In genomic region chr4:2042207-2042946, GRCh38 we compare ENCODE assay signal across 9 cellular contexts. TPM values are rescaled to one million over a fixed set of nuclear protein-coding genes. Genes with fewer than 3 reads are reported as not detected.
A peak's percentile ranks its signal among the peaks of the same experiment; 100 is the strongest.
DNase-seq lines count a peak whose midpoint lies in the region; ATAC-seq, FAIRE-seq and TF ChIP-seq lines count a peak whose summit lies in the region.
"Had no signal": no experiment of that assay in that cellular context is flagged by ENCODE, and none has a peak within 500 bp of the region (broad histone marks: within the 10 kb centered on the region; RNA-seq: fewer than 3 reads in every experiment).

No MANE protein-coding gene starts in this region.

- POLR2A ChIA-PET in HepG2 (lab: Yijun Ruan, JAX): no interaction called here

- no peak for FAIRE-seq in HepG2 (lab: Jason Lieb, UNC)

- H3K4me1 Mint-ChIP-seq in HFFc6 (ENCODE audit: low read depth): no peaks in the 10 kb centered on the region; the same call in 1 of the 2 replicates
- H3K4me1 Mint-ChIP-seq in T-helper 1 cell treated with Interleukin-12 subunit alpha and Interleukin-12 subunit beta and Interleukin-4 antibody, amounts not matched to agents 30 μg/mL and 1 μg/mL, for 36 hours (ENCODE audit: low read depth): peaks cover 4% of the 10 kb centered on the region
- H3K4me1 Mint-ChIP-seq in central memory CD8-positive, alpha-beta T cell: no peaks in the 10 kb centered on the region
- H3K4me1 Mint-ChIP-seq in stimulated activated naive CD8-positive, alpha-beta T cell treated with anti-CD3 and anti-CD28 coated beads, Interleukin-15, amount 100 ng/mL, for 72 hours: peaks cover 11% of the 10 kb centered on the region

- H3K4me3 Mint-ChIP-seq in HFFc6: peak overlapping the region; percentile 87
- H3K4me3 Mint-ChIP-seq in T-helper 1 cell treated with Interleukin-12 subunit alpha and Interleukin-12 subunit beta and Interleukin-4 antibody, amounts not matched to agents 30 μg/mL and 1 μg/mL, for 36 hours: peak overlapping the region; percentile 71
- peak overlapping the region; percentile 78 for H3K4me3 Mint-ChIP-seq in central memory CD8-positive, alpha-beta T cell
- H3K4me3 Mint-ChIP-seq in stimulated activated naive CD8-positive, alpha-beta T cell treated with anti-CD3 and anti-CD28 coated beads, Interleukin-15, amount 100 ng/mL, for 72 hours: peak overlapping the region; percentile 79 to 84

- in situ Hi-C loops in HepG2 (cut with HindIII; ENCODE audit: extremely low pct_ligation_motif_present, low pct_unique_long_range_greater_than_20kb): no loop called here

- no peaks in the 10 kb centered on the region for H3K79me2 ChIP-seq in HepG2 (ENCODE audit: insufficient read depth, low read length)

- peaks cover 6% of the 10 kb centered on the region for H3K4me1 ChIP-seq in HepG2 (ENCODE audit: insufficient read depth, low read length)

- H4K20me1 ChIP-seq in HepG2 (ENCODE audit: insufficient read depth, low read length): no peaks in the 10 kb centered on the region

- no peaks in the 10 kb centered on the region for H3K36me3 Mint-ChIP-seq in HFFc6 (ENCODE audit: low read depth)
- no peaks in the 10 kb centered on the region for H3K36me3 Mint-ChIP-seq in T-helper 1 cell treated with Interleukin-12 subunit alpha and Interleukin-12 subunit beta and Interleukin-4 antibody, amounts not matched to agents 30 μg/mL and 1 μg/mL, for 36 hours (ENCODE audit: low read depth)
- H3K36me3 Mint-ChIP-seq in central memory CD8-positive, alpha-beta T cell (ENCODE audit: insufficient read depth): peaks cover 6% of the 10 kb centered on the region

- H3K27me3 ChIP-seq in HepG2 (ENCODE audit: control insufficient read depth in 1 of 2, insufficient read depth in 2 of 2, low read length in 2 of 2): peaks cover 6 to 16% of the 10 kb centered on the region in 2 experiments

- H3K9ac ChIP-seq in HepG2 (ENCODE audit: insufficient read depth, low read depth, low read length): no peak overlapping the region
- H3K9ac ChIP-seq: KMS-11 had no signal

- WGBS in HepG2 (ENCODE audit: low lambda C conversion rate): 8% methylated on average over 3 of the region's 80 CpGs

- no peak for TF ChIP-seq POLR2A in HepG2 (IDR thresholded peaks at IDR 0.05; ENCODE audit: insufficient read depth in 1 of 2, low read depth in 2 of 2, low read length in 2 of 2)

- peak; percentile 61 for ATAC-seq in central memory CD8-positive, alpha-beta T cell (replicated peaks; ENCODE audit: extremely low read depth, poor library complexity, severe bottlenecking)
- ATAC-seq in HepG2 (peak; percentile 52), GM18868 (IDR thresholded peaks at IDR 0.05; ENCODE audit: unreplicated experiment) (no peak)
- ATAC-seq in stimulated activated naive CD8-positive, alpha-beta T cell treated with anti-CD3 and anti-CD28 coated beads, Interleukin-15, amount 100 ng/mL, for 72 hours: peak; percentile 59

- H3K27me3 Mint-ChIP-seq in HFFc6 (ENCODE audit: insufficient read depth): peaks cover 13% of the 10 kb centered on the region
- peaks cover 26% of the 10 kb centered on the region for H3K27me3 Mint-ChIP-seq in T-helper 1 cell treated with Interleukin-12 subunit alpha and Interleukin-12 subunit beta and Interleukin-4 antibody, amounts not matched to agents 30 μg/mL and 1 μg/mL, for 36 hours (ENCODE audit: low read depth)
- peaks cover 32% of the 10 kb centered on the region for H3K27me3 Mint-ChIP-seq in central memory CD8-positive, alpha-beta T cell
- H3K27me3 Mint-ChIP-seq in stimulated activated naive CD8-positive, alpha-beta T cell treated with anti-CD3 and anti-CD28 coated beads, Interleukin-15, amount 100 ng/mL, for 72 hours: peaks cover 68% of the 10 kb centered on the region

- no peaks in the 10 kb centered on the region for H3K36me3 ChIP-seq in HepG2 (replicated peaks in 1 of 2; ENCODE audit: control insufficient read depth in 1 of 2, insufficient read depth in 2 of 2, low read length in 2 of 2)

- DNase-seq in D341Med (ENCODE audit: low spot score) (peak; percentile 82), HFFc6 (no peak), HepG2 (ENCODE audit: low spot score) (no peak), NCI-H1105 (lab: John Stamatoyannopoulos, UW) (no peak)
- no peak for DNase-seq in central memory CD8-positive, alpha-beta T cell (ENCODE audit: low spot score in 2 of 2)
- peak in 1 of 2 donors; percentile 49 for DNase-seq in stimulated activated naive CD8-positive, alpha-beta T cell treated with anti-CD3 and anti-CD28 coated beads, Interleukin-15, amount 100 ng/mL, for 72 hours

- BruUV-seq in HepG2 (replicated peaks; lab: Mats Ljungman, UMichigan): no TSS peak

- no peak for TF ChIP-seq RAD21 in HepG2 (CRISPR knock-in tag; IDR thresholded peaks at IDR 0.05)

- H3K27ac ChIP-seq in HepG2 (ENCODE audit: extremely low read length, insufficient read depth, low read length): no peak overlapping the region
- H3K27ac ChIP-seq: KMS-11 had no signal

- TF ChIP-seq EP300 in HepG2 (IDR thresholded peaks at IDR 0.05; ENCODE audit: low read depth in 2 of 2, low read length in 2 of 2) (no peak), HepG2 (CRISPR knock-in tag; IDR thresholded peaks at IDR 0.05; ENCODE audit: borderline replicate concordance) (no peak)

- H3K4me3 ChIP-seq in HepG2 (replicated peaks in 1 of 3; ENCODE audit: insufficient read depth in 1 of 3, low read depth in 2 of 3, low read length in 3 of 3): peak overlapping the region; percentile 65 to 80 (median 79); a peak in 5 of 6 replicates

- no peaks in the 10 kb centered on the region for H3K9me3 ChIP-seq in HepG2 (ENCODE audit: low read length)

- H2AFZ ChIP-seq in HepG2 (ENCODE audit: low read length): no peak overlapping the region

- TF ChIP-seq CTCF in HFFc6 (IDR thresholded peaks at IDR 0.05) (peak; percentile 10; the same call in 1 of the 2 replicates), HepG2 (CRISPR knock-in tag; IDR thresholded peaks at IDR 0.05) (no peak)

- no peak overlapping the region for H3K27ac Mint-ChIP-seq in HFFc6
- H3K27ac Mint-ChIP-seq in T-helper 1 cell treated with Interleukin-12 subunit alpha and Interleukin-12 subunit beta and Interleukin-4 antibody, amounts not matched to agents 30 μg/mL and 1 μg/mL, for 36 hours: peak overlapping the region; percentile 22
- no peak overlapping the region for H3K27ac Mint-ChIP-seq in central memory CD8-positive, alpha-beta T cell (ENCODE audit: low read depth)
- peak overlapping the region in 1 of 2 donors; percentile 23 for H3K27ac Mint-ChIP-seq in stimulated activated naive CD8-positive, alpha-beta T cell treated with anti-CD3 and anti-CD28 coated beads, Interleukin-15, amount 100 ng/mL, for 72 hours

- CTCF ChIA-PET in HepG2 (lab: Yijun Ruan, JAX; ENCODE audit: low intra/inter-chr PET ratio, low total read pairs): no interaction called here

- intact Hi-C loops in HepG2 (cut with micrococcal nuclease; ENCODE audit: unreplicated experiment): no loop called here

- no peaks in the 10 kb centered on the region for H3K9me3 Mint-ChIP-seq in HFFc6
- H3K9me3 Mint-ChIP-seq in T-helper 1 cell treated with Interleukin-12 subunit alpha and Interleukin-12 subunit beta and Interleukin-4 antibody, amounts not matched to agents 30 μg/mL and 1 μg/mL, for 36 hours: no peaks in the 10 kb centered on the region
- no peaks in the 10 kb centered on the region for H3K9me3 Mint-ChIP-seq in central memory CD8-positive, alpha-beta T cell
- H3K9me3 Mint-ChIP-seq in stimulated activated naive CD8-positive, alpha-beta T cell treated with anti-CD3 and anti-CD28 coated beads, Interleukin-15, amount 100 ng/mL, for 72 hours: no peaks in the 10 kb centered on the region

- H3K4me2 ChIP-seq in HepG2 (ENCODE audit: low read depth, low read length): peak overlapping the region; percentile 76

RNA-seq across cellular contexts. Expression of gene NAT8L, which starts 16.8 kb away (rescaled TPM):
- total RNA-seq in HFFc6 (2021; fragmentation: NEBNext Ultra II Directional; extraction: Animal tissue kit (Norgen Biotek cat#: 25700)): under 1 TPM in 5 of 6 experiments, not detected in 1; 0.05 to 0.14 (median 0.11) TPM
- total RNA-seq in HepG2 (2016; rRNA removed; fragmentation: Illumina TruSeq; extraction: Trizol): 1.6 and 3.3 TPM in 2 replicates
- total RNA-seq in HepG2 (2016; cell fraction: cytosol; rRNA removed; fragmentation: Illumina TruSeq; extraction: Trizol; ENCODE audit: low read depth): 0.40 and 0.53 TPM in 2 replicates
- total RNA-seq in HepG2 (2016; cell fraction: insoluble cytoplasmic fraction; rRNA removed; fragmentation: Illumina TruSeq; extraction: Trizol): 1.7 and 3.2 TPM in 2 replicates
- total RNA-seq in HepG2 (2016; cell fraction: membrane; rRNA removed; fragmentation: Illumina TruSeq; extraction: Trizol): 1.5 and 1.7 TPM in 2 replicates
- total RNA-seq in HepG2 (2016; cell fraction: nucleus; rRNA removed; fragmentation: Illumina TruSeq; extraction: Trizol): 2.9 and 3.4 TPM in 2 replicates
- polyA plus RNA-seq in HepG2 (2011; rRNA removed): 2.2 and 3.4 TPM in 2 replicates
- polyA plus RNA-seq in HepG2 (2011; cell fraction: cytosol; rRNA removed): 4.1 and 4.4 TPM in 2 replicates
- 11.8 TPM in 2 replicates for polyA plus RNA-seq in HepG2 (2011; cell fraction: nucleus; rRNA removed)
- 1.1 and 3.9 TPM in 2 replicates for polyA plus RNA-seq in HepG2 (2012)
- polyA plus RNA-seq in HepG2 (2016; cell fraction: cytosol; fragmentation: Illumina TruSeq; extraction: Trizol; ENCODE audit: low read depth): 0.63 and 0.64 TPM in 2 replicates
- polyA plus RNA-seq in HepG2 (2016; cell fraction: insoluble cytoplasmic fraction; fragmentation: Illumina TruSeq; extraction: Trizol; ENCODE audit: low read depth): 3.1 and 3.9 TPM in 2 replicates
- 1.5 and 1.8 TPM in 2 replicates for polyA plus RNA-seq in HepG2 (2016; cell fraction: membrane; fragmentation: Illumina TruSeq; extraction: Trizol; ENCODE audit: low read depth)
- 8.3 and 8.8 TPM in 2 replicates for polyA plus RNA-seq in HepG2 (2016; cell fraction: nucleus; fragmentation: Illumina TruSeq; extraction: Trizol; ENCODE audit: insufficient read depth, low read depth)
- 10.6 and 14.5 TPM in 2 replicates for polyA minus RNA-seq in HepG2 (2011; rRNA and poly(A)+ RNA removed; ENCODE audit: low replicate concordance)
- polyA minus RNA-seq in HepG2 (2011; cell fraction: cytosol; rRNA and poly(A)+ RNA removed): 3.8 and 4.2 TPM in 2 replicates
- 2.4 and 2.9 TPM in 2 replicates for polyA minus RNA-seq in HepG2 (2011; cell fraction: nucleus; rRNA and poly(A)+ RNA removed)

RNA-seq across cellular contexts. Expression of gene NELFA, which starts 33.6 kb away (rescaled TPM):
- 10 to 100 TPM; 19.2 to 21.2 (median 20.2) TPM for total RNA-seq in HFFc6 (2021; fragmentation: NEBNext Ultra II Directional; extraction: Animal tissue kit (Norgen Biotek cat#: 25700))
- total RNA-seq in HepG2 (2016; rRNA removed; fragmentation: Illumina TruSeq; extraction: Trizol): 11.4 and 18.5 TPM in 2 replicates
- 11.0 and 11.5 TPM in 2 replicates for total RNA-seq in HepG2 (2016; cell fraction: cytosol; rRNA removed; fragmentation: Illumina TruSeq; extraction: Trizol; ENCODE audit: low read depth)
- 10.3 and 19.4 TPM in 2 replicates for total RNA-seq in HepG2 (2016; cell fraction: insoluble cytoplasmic fraction; rRNA removed; fragmentation: Illumina TruSeq; extraction: Trizol)
- total RNA-seq in HepG2 (2016; cell fraction: membrane; rRNA removed; fragmentation: Illumina TruSeq; extraction: Trizol): 15.4 and 15.7 TPM in 2 replicates
- total RNA-seq in HepG2 (2016; cell fraction: nucleus; rRNA removed; fragmentation: Illumina TruSeq; extraction: Trizol): 15.3 and 18.5 TPM in 2 replicates
- 13.3 and 14.6 TPM in 2 replicates for polyA plus RNA-seq in HepG2 (2011; rRNA removed)
- 6.5 and 13.6 TPM in 2 replicates for polyA plus RNA-seq in HepG2 (2011; cell fraction: cytosol; rRNA removed)
- polyA plus RNA-seq in HepG2 (2011; cell fraction: nucleus; rRNA removed): 45.3 and 58.0 TPM in 2 replicates
- polyA plus RNA-seq in HepG2 (2012): 16.5 and 18.9 TPM in 2 replicates
- polyA plus RNA-seq in HepG2 (2016; cell fraction: cytosol; fragmentation: Illumina TruSeq; extraction: Trizol; ENCODE audit: low read depth): 6.0 and 6.9 TPM in 2 replicates
- polyA plus RNA-seq in HepG2 (2016; cell fraction: insoluble cytoplasmic fraction; fragmentation: Illumina TruSeq; extraction: Trizol; ENCODE audit: low read depth): 18.4 and 25.2 TPM in 2 replicates
- polyA plus RNA-seq in HepG2 (2016; cell fraction: membrane; fragmentation: Illumina TruSeq; extraction: Trizol; ENCODE audit: low read depth): 9.2 and 10.2 TPM in 2 replicates
- polyA plus RNA-seq in HepG2 (2016; cell fraction: nucleus; fragmentation: Illumina TruSeq; extraction: Trizol; ENCODE audit: insufficient read depth, low read depth): 43.4 and 47.9 TPM in 2 replicates
- polyA minus RNA-seq in HepG2 (2011; rRNA and poly(A)+ RNA removed; ENCODE audit: low replicate concordance): 8.8 and 40.6 TPM in 2 replicates
- 11.3 and 19.9 TPM in 2 replicates for polyA minus RNA-seq in HepG2 (2011; cell fraction: cytosol; rRNA and poly(A)+ RNA removed)
- polyA minus RNA-seq in HepG2 (2011; cell fraction: nucleus; rRNA and poly(A)+ RNA removed): 29.0 and 37.0 TPM in 2 replicates
